Comparison of ENCODE assay signal across 1 cellular context in the genomic region with DNA sequence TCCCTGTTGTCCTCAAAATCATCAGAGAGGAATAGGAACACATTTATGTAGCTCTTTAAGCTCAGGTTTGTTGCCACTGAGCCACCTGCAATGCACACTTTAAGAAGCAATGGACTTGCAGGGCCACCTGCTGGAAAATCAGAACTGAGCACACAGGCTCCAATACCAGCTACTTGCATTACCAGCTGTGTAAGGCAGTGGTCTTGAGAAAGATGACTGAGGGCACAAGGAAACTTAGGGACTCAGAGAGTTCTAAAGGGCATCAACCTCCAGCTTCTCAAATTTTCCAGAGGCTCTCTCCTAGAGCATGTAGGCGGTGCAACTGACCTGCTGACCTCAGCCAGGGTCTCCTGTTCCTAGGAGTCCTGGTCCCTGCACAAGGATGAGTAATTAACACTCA.
TF ChIP-seq lines count a peak whose summit lies in the region.

No MANE protein-coding gene starts in this region.

TF ChIP-seq in K562, 482 proteins besides CTCF, POLR2A, EP300 and RAD21:
- TF ChIP-seq SETDB1 (IDR thresholded peaks at IDR 0.05; ENCODE audit: low read length) = no peak
- no peak for TF ChIP-seq POLR2B (IDR thresholded peaks at IDR 0.05; ENCODE audit: low read depth, partially characterized antibody)
- TF ChIP-seq DNMT1 (IDR thresholded peaks at IDR 0.05) = no peak
- no peak for TF ChIP-seq ZNF175 (CRISPR knock-in tag; IDR thresholded peaks at IDR 0.05; ENCODE audit: low read depth)
- TF ChIP-seq SMARCA5 (IDR thresholded peaks at IDR 0.05) = no peak
- no peak for TF ChIP-seq MAFG (tag; conservative IDR thresholded peaks at IDR 0.05)
- TF ChIP-seq PHB (CRISPR knock-in tag; IDR thresholded peaks at IDR 0.05) = no peak
- TF ChIP-seq ZNF507 (tag; conservative IDR thresholded peaks at IDR 0.05) = no peak
- TF ChIP-seq ZNF668 (CRISPR knock-in tag; IDR thresholded peaks at IDR 0.05) = no peak
- no peak for TF ChIP-seq TCF3 (CRISPR knock-in tag; IDR thresholded peaks at IDR 0.05)
- TF ChIP-seq TFAM (CRISPR knock-in tag; conservative IDR thresholded peaks at IDR 0.05) = no peak
- TF ChIP-seq PPARD (CRISPR knock-in tag; IDR thresholded peaks at IDR 0.05) = no peak
- TF ChIP-seq, protein P1, sequence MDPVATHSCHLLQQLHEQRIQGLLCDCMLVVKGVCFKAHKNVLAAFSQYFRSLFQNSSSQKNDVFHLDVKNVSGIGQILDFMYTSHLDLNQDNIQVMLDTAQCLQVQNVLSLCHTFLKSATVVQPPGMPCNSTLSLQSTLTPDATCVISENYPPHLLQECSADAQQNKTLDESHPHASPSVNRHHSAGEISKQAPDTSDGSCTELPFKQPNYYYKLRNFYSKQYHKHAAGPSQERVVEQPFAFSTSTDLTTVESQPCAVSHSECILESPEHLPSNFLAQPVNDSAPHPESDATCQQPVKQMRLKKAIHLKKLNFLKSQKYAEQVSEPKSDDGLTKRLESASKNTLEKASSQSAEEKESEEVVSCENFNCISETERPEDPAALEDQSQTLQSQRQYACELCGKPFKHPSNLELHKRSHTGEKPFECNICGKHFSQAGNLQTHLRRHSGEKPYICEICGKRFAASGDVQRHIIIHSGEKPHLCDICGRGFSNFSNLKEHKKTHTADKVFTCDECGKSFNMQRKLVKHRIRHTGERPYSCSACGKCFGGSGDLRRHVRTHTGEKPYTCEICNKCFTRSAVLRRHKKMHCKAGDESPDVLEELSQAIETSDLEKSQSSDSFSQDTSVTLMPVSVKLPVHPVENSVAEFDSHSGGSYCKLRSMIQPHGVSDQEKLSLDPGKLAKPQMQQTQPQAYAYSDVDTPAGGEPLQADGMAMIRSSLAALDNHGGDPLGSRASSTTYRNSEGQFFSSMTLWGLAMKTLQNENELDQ (CRISPR knock-in tag; IDR thresholded peaks at IDR 0.05; ENCODE audit: borderline replicate concordance) = no peak
- no peak for TF ChIP-seq MCM7 (IDR thresholded peaks at IDR 0.05)
- no peak for TF ChIP-seq SRF (CRISPR knock-in tag; IDR thresholded peaks at IDR 0.05)
